8 cellular contexts compared by ENCODE assay signal in genomic region chr7:142782922-142783900, GRCh38.
DNase-seq lines count a peak whose midpoint lies in the region; ATAC-seq lines count a peak whose summit lies in the region.

No MANE protein-coding gene starts in this region.

- peak overlapping the region; percentile 53 for H3K4me3 ChIP-seq in HUES6 (ENCODE audit: low read depth, low read length)

- DNase-seq in DMS53 treated with DMSO at 0.1 percent for 48 hours (lab: John Stamatoyannopoulos, UW; ENCODE audit: unreplicated experiment) (peak; percentile 68), NOMO-1 treated with dmso at 0.1 percent for 144 hours (lab: John Stamatoyannopoulos, UW; ENCODE audit: unreplicated experiment) (peak; percentile 35), epidermal melanocyte (ENCODE audit: insufficient read length, low spot score) (peak; percentile 71), middle frontal gyrus (ENCODE audit: extremely low spot score, low spot score) (peak; percentile 70)
- DNase-seq in activated CD8-positive, alpha-beta memory T cell treated with anti-CD3 and anti-CD28 coated beads, Interleukin-2, amount 50 U/mL, for 48 hours: peak; percentile 77
- DNase-seq in stimulated activated naive CD4-positive, alpha-beta T cell treated with Interleukin-2 at 50 U/mL for 16 hours (lab: John Stamatoyannopoulos, UW): peak; percentile 69

- H3K9me3 ChIP-seq in HUES6 (ENCODE audit: control insufficient read depth, insufficient read depth, low read depth, low read length): no peaks in the 10 kb centered on the region

- peaks cover 9% of the 10 kb centered on the region for H3K27me3 ChIP-seq in HUES6 (ENCODE audit: control insufficient read depth, insufficient read depth, low read length)

- H3K9ac ChIP-seq in HUES6 (ENCODE audit: low read length): peak overlapping the region; percentile 15

- no peak overlapping the region for H3K27ac ChIP-seq in HUES6 (ENCODE audit: low read depth, low read length)

- ATAC-seq in GM21576 (IDR thresholded peaks at IDR 0.05; ENCODE audit: unreplicated experiment): peak; percentile 91

- H3K36me3 ChIP-seq in HUES6 (ENCODE audit: control insufficient read depth, insufficient read depth, low read length): no peaks in the 10 kb centered on the region

- 0 out of 2 replicates have a peak, but pooled peaks cover 3% of the 10 kb centered on the region for H3K4me1 ChIP-seq in HUES6 (ENCODE audit: control insufficient read depth, insufficient read depth, low read length)
